Comparison of ENCODE assay signal across 7 cellular contexts in genomic region chr12:120530315-120530697, GRCh38. TPM values are rescaled to one million over a fixed set of nuclear protein-coding genes. Genes with fewer than 3 reads are reported as not detected.
DNase-seq lines count a peak whose midpoint lies in the region; ATAC-seq and TF ChIP-seq lines count a peak whose summit lies in the region.
"Not testable (repeated sequence)": the region's sequence is repeated elsewhere in the genome, so short reads cannot be mapped to it uniquely, and the experiment has no call there.

No MANE protein-coding gene starts in this region.

- DNase-seq in GM12865 (ENCODE audit: low read depth); SJCRH30; activated T-cell treated with anti-CD3 and anti-CD28 coated beads, Interleukin-2, amount 50 U/mL, for 72 hours; central memory CD8-positive, alpha-beta T cell (ENCODE audit: low spot score in 2 of 2); heart left ventricle; naive thymus-derived CD8-positive, alpha-beta T cell: not testable (repeated sequence)
- peak; percentile 21 for DNase-seq in stimulated activated CD4-positive, alpha-beta T cell treated with anti-CD3 and anti-CD28 coated beads, Interleukin-15, amount 100 ng/mL, for 24 hours

- POLR2A ChIA-PET in naive thymus-derived CD8-positive, alpha-beta T cell (lab: Charles Lee) = interaction anchor here (0.6 to 0.7 kb wide), 2 partner anchors 228 to 322 kb away, joined by 3 to 4 read pairs; partner anchors contain the start of gene SIRT4

- not testable (repeated sequence) for TF ChIP-seq POLR2A in heart left ventricle (IDR thresholded peaks at IDR 0.05)

- peaks cover 28% of the 10 kb centered on the region for H3K4me1 Mint-ChIP-seq in activated T-cell treated with anti-CD3 and anti-CD28 coated beads, Interleukin-2, amount 50 U/mL, for 72 hours (ENCODE audit: low read depth)
- H3K4me1 Mint-ChIP-seq in central memory CD8-positive, alpha-beta T cell = peaks cover 13% of the 10 kb centered on the region
- H3K4me1 Mint-ChIP-seq in naive thymus-derived CD8-positive, alpha-beta T cell = peaks cover 12 to 34% (median 22%) of the 10 kb centered on the region in 4 donors

- ATAC-seq in activated T-cell treated with anti-CD3 and anti-CD28 coated beads, Interleukin-2, amount 50 U/mL, for 72 hours (replicated peaks in 1 of 2); central memory CD8-positive, alpha-beta T cell (replicated peaks; ENCODE audit: extremely low read depth, poor library complexity, severe bottlenecking); heart left ventricle; naive thymus-derived CD8-positive, alpha-beta T cell: not testable (repeated sequence)

- intact Hi-C loops in heart left ventricle (cut with DNase I) = loop anchor here in 1 of 10 donors (5.0 kb wide), 1 partner anchor 33 kb away; the partner anchor contains the start of gene DYNLL1

- not testable (repeated sequence) for H3K9me3 Mint-ChIP-seq in activated T-cell treated with anti-CD3 and anti-CD28 coated beads, Interleukin-2, amount 50 U/mL, for 72 hours; central memory CD8-positive, alpha-beta T cell; naive thymus-derived CD8-positive, alpha-beta T cell

- peak overlapping the region; percentile 82 for H3K4me3 ChIP-seq in GM12865 (ENCODE audit: low read depth, low read length)
- H3K4me3 ChIP-seq in SJCRH30 = peak overlapping the region; percentile 81
- peak overlapping the region in 7 of 12 donors; percentile 55 to 86 (median 75) for H3K4me3 ChIP-seq in heart left ventricle

- not testable (repeated sequence) for H3K9me3 ChIP-seq in SJCRH30 (replicated peaks); heart left ventricle

- peak overlapping the region; percentile 99 to 100 for H3K4me3 Mint-ChIP-seq in activated T-cell treated with anti-CD3 and anti-CD28 coated beads, Interleukin-2, amount 50 U/mL, for 72 hours
- H3K4me3 Mint-ChIP-seq in central memory CD8-positive, alpha-beta T cell = peak overlapping the region; percentile 100
- peak overlapping the region; percentile 97 to 100 (median 100) for H3K4me3 Mint-ChIP-seq in naive thymus-derived CD8-positive, alpha-beta T cell

- not testable (repeated sequence) for H3K27ac ChIP-seq in SJCRH30
- peak overlapping the region in 6 of 12 donors; percentile 86 to 96 (median 92) for H3K27ac ChIP-seq in heart left ventricle

- TF ChIP-seq CTCF in GM12865 (IDR thresholded peaks at IDR 0.05; ENCODE audit: insufficient read depth, low read depth, low read length, missing control alignments); heart left ventricle (IDR thresholded peaks at IDR 0.05): not testable (repeated sequence)

- not testable (repeated sequence) for H3K27me3 Mint-ChIP-seq in activated T-cell treated with anti-CD3 and anti-CD28 coated beads, Interleukin-2, amount 50 U/mL, for 72 hours (ENCODE audit: low read depth); central memory CD8-positive, alpha-beta T cell; naive thymus-derived CD8-positive, alpha-beta T cell

- WGBS in heart left ventricle, 4 donors = 78 to 89% (median 86%) methylated on average over 5 of the region's 5 CpGs

- not testable (repeated sequence) for H3K27ac Mint-ChIP-seq in activated T-cell treated with anti-CD3 and anti-CD28 coated beads, Interleukin-2, amount 50 U/mL, for 72 hours; central memory CD8-positive, alpha-beta T cell (ENCODE audit: low read depth)
- peak overlapping the region in 9 of 10 donors; percentile 36 to 99 (median 99) for H3K27ac Mint-ChIP-seq in naive thymus-derived CD8-positive, alpha-beta T cell

- H3K4me1 ChIP-seq in SJCRH30 = not testable (repeated sequence)
- H3K4me1 ChIP-seq in heart left ventricle = peaks cover 0 to 21% (median 5%) of the 10 kb centered on the region in 12 donors

- H3K36me3 Mint-ChIP-seq in activated T-cell treated with anti-CD3 and anti-CD28 coated beads, Interleukin-2, amount 50 U/mL, for 72 hours (ENCODE audit: insufficient read depth in 2 of 2) = peaks cover 5 to 11% of the 10 kb centered on the region in 2 donors
- H3K36me3 Mint-ChIP-seq in central memory CD8-positive, alpha-beta T cell (ENCODE audit: insufficient read depth) = peaks cover 21% of the 10 kb centered on the region
- not testable (repeated sequence) for H3K36me3 Mint-ChIP-seq in naive thymus-derived CD8-positive, alpha-beta T cell

- H3K36me3 ChIP-seq in SJCRH30, heart left ventricle: not testable (repeated sequence)

- not testable (repeated sequence) for H3K27me3 ChIP-seq in SJCRH30, heart left ventricle

RNA-seq across cellular contexts. Expression of gene COQ5, which starts 1.3 kb away (rescaled TPM):
- total RNA-seq in SJCRH30 (2014; rRNA removed; shearing (Covaris generic)) = 30.3 and 34.2 TPM in 2 replicates
- total RNA-seq in activated T-cell treated with anti-CD3 and anti-CD28 coated beads, Interleukin-2, amount 50 U/mL, for 72 hours = 10 to 100 TPM; 28.9 to 36.7 TPM
- total RNA-seq in heart left ventricle = 10 to 100 TPM; 27.9 to 46.5 (median 36.7) TPM
- polyA plus RNA-seq in heart left ventricle = 10 to 100 TPM; 29.2 to 48.9 TPM
- total RNA-seq in naive thymus-derived CD8-positive, alpha-beta T cell = 10 to 100 TPM; 24.5 to 25.2 TPM
- polyA plus RNA-seq in naive thymus-derived CD8-positive, alpha-beta T cell = 10 to 100 TPM; 32.8 to 49.1 (median 39.1) TPM

RNA-seq across cellular contexts. Expression of gene RNF10, which starts 3.9 kb away (rescaled TPM):
- 43.9 and 48.5 TPM in 2 replicates for total RNA-seq in SJCRH30 (2014; rRNA removed; shearing (Covaris generic))
- total RNA-seq in activated T-cell treated with anti-CD3 and anti-CD28 coated beads, Interleukin-2, amount 50 U/mL, for 72 hours = 100 to 1,000 TPM; 198 to 200 TPM
- 100 to 1,000 TPM; 165 to 363 (median 278) TPM for total RNA-seq in heart left ventricle
- 100 to 1,000 TPM; 247 to 490 TPM for polyA plus RNA-seq in heart left ventricle
- 100 to 1,000 TPM; 246 to 247 TPM for total RNA-seq in naive thymus-derived CD8-positive, alpha-beta T cell
- polyA plus RNA-seq in naive thymus-derived CD8-positive, alpha-beta T cell = 100 to 1,000 TPM in 1 of 3 donors, 10 to 100 TPM in 2; 84.3 to 119 (median 86.1) TPM

RNA-seq across cellular contexts. Expression of gene DYNLL1, which starts 34.4 kb away (rescaled TPM):
- total RNA-seq in SJCRH30 (2014; rRNA removed; shearing (Covaris generic)) = 446 and 452 TPM in 2 replicates
- 100 to 1,000 TPM; 115 to 119 TPM for total RNA-seq in activated T-cell treated with anti-CD3 and anti-CD28 coated beads, Interleukin-2, amount 50 U/mL, for 72 hours
- total RNA-seq in heart left ventricle = 100 to 1,000 TPM in 8 of 9 donors, 10 to 100 TPM in 1; 92.2 to 269 (median 120) TPM
- polyA plus RNA-seq in heart left ventricle = 100 to 1,000 TPM; 164 to 320 TPM
- total RNA-seq in naive thymus-derived CD8-positive, alpha-beta T cell = 10 to 100 TPM; 57.0 to 57.8 TPM
- 100 to 1,000 TPM; 156 to 192 (median 179) TPM for polyA plus RNA-seq in naive thymus-derived CD8-positive, alpha-beta T cell

RNA-seq across cellular contexts. Expression of gene POP5, which starts 50.9 kb away (rescaled TPM):
- 40.4 and 41.6 TPM in 2 replicates for total RNA-seq in SJCRH30 (2014; rRNA removed; shearing (Covaris generic))
- total RNA-seq in activated T-cell treated with anti-CD3 and anti-CD28 coated beads, Interleukin-2, amount 50 U/mL, for 72 hours = 10 to 100 TPM; 37.4 to 40.8 TPM
- 10 to 100 TPM; 20.6 to 46.6 (median 36.3) TPM for total RNA-seq in heart left ventricle
- 10 to 100 TPM; 30.9 to 55.8 TPM for polyA plus RNA-seq in heart left ventricle
- 10 to 100 TPM; 68.7 to 75.7 TPM for total RNA-seq in naive thymus-derived CD8-positive, alpha-beta T cell
- polyA plus RNA-seq in naive thymus-derived CD8-positive, alpha-beta T cell = 100 to 1,000 TPM; 121 to 126 (median 124) TPM
